ENCODE assay signal across 27 cellular contexts in the genomic region with DNA sequence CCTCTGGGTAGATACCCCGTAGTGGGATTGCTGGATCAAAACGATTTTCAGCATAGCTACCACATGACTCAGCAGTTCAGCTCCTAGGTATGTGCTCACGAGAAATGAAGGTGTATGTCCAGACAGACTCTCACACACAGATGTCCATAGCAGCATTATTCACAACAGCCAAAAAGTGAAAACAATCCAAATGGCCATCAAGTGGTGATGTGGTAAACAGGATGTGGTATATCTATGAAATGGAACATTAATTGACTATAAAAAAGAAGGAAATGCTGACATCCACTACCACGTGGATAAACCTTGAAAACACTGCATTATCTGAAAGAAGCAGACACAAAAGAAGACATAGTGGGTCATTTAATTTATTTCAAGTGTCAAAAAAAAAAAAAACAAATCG.
"Had no signal": no experiment of that assay in that cellular context is flagged by ENCODE, and none has a peak within 500 bp of the region (broad histone marks: within the 10 kb centered on the region; RNA-seq: fewer than 3 reads in every experiment).

No MANE protein-coding gene starts in this region.

- H3K36me3 ChIP-seq: esophagus squamous epithelium, gastrocnemius medialis, heart right ventricle, left lung, lower lobe of right lung had no signal

- ATAC-seq: esophagus mucosa, gastrocnemius medialis, heart right ventricle, left cardiac atrium, left lung, left ventricle myocardium superior, lower lobe of right lung, mucosa of descending colon had no signal

- DNase-seq: dermis blood vessel endothelial cell; dorsolateral prefrontal cortex; effector CD4-positive, alpha-beta T cell; effector memory CD4-positive, alpha-beta T cell; erythroblast; esophagus squamous epithelium; foreskin fibroblast; foreskin melanocyte; gastrocnemius medialis; glutamatergic neuron; heart right ventricle; hippocampal formation; left cardiac atrium; left lung; left ventricle myocardium superior; lower lobe of right lung; mesenchymal stem cell; mucosa of descending colon; naive B cell had no signal

- H3K27ac ChIP-seq: coronary artery, dorsolateral prefrontal cortex, epithelial cell of prostate, esophagus squamous epithelium, gastrocnemius medialis, heart right ventricle, left lung, lower lobe of right lung had no signal

- H3K27ac Mint-ChIP-seq: mesothelial cell of epicardium, naive B cell had no signal

- H3K4me1 ChIP-seq: esophagus squamous epithelium, gastrocnemius medialis, heart right ventricle, left lung, lower lobe of right lung had no signal

- H3K4me3 Mint-ChIP-seq: mesothelial cell of epicardium, naive B cell had no signal

- H3K9me3 ChIP-seq: gastrocnemius medialis, lower lobe of right lung had no signal

- H3K27me3 Mint-ChIP-seq: naive B cell had no signal

- H3K4me3 ChIP-seq: coronary artery, dorsolateral prefrontal cortex, esophagus squamous epithelium, gastrocnemius medialis, heart right ventricle, left lung, lower lobe of right lung, mucosa of descending colon had no signal

- H3K27me3 ChIP-seq: dorsolateral prefrontal cortex had no signal

- H3K36me3 Mint-ChIP-seq: naive B cell had no signal

- FAIRE-seq: colon, endometrium, islet of Langerhans, keratinocyte had no signal
